ENCODE assay signal across 18 cellular contexts in the genomic region with DNA sequence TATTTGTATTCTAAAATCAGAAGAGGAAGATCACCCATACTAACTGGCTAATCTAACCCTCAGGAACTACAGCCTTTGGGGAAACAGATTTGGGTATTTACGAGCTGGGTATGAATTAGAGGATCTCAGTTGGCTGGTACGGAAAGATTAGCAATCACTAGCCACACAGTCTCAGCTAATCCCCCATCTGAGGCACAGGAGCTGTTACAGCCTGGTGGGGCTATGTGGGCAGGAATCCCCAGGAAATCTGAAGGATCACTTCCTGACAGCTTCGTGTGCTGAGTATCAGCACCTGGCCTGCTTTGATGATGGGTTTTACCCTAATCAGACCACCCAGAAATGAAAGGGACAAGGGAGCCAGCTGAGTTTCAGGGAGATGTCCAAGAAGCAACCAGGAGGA.
DNase-seq lines count a peak whose midpoint lies in the region; ATAC-seq lines count a peak whose summit lies in the region.
"Had no signal": no experiment of that assay in that cellular context is flagged by ENCODE, and none has a peak within 500 bp of the region (broad histone marks: within the 10 kb centered on the region; RNA-seq: fewer than 3 reads in every experiment).

No MANE protein-coding gene starts in this region.

- H4K8ac ChIP-seq in mesendoderm (ENCODE audit: low read depth, low read length), result no peak overlapping the region

- no peak overlapping the region for H3K9ac ChIP-seq in mesendoderm (ENCODE audit: low read length)
- H3K9ac ChIP-seq: SK-N-SH had no signal

- H2BK120ac ChIP-seq in mesendoderm (ENCODE audit: low read depth, low read length), result no peak overlapping the region

- no peak overlapping the region for H3K56ac ChIP-seq in mesendoderm (ENCODE audit: low read length)

- no peak overlapping the region for H2BK5ac ChIP-seq in mesendoderm (ENCODE audit: low read length)

- no peak overlapping the region for H3K4me2 ChIP-seq in mesendoderm (ENCODE audit: low read length)
- H3K4me2 ChIP-seq: SK-N-SH had no signal

- H3K23ac ChIP-seq in mesendoderm (ENCODE audit: low read length), result no peak overlapping the region

- H3K79me2 ChIP-seq in mesendoderm (ENCODE audit: control insufficient read depth, insufficient read depth, low read length), result no peaks in the 10 kb centered on the region

- H3K18ac ChIP-seq in mesendoderm (ENCODE audit: low read length), result no peak overlapping the region

- ATAC-seq in GM19035 (IDR thresholded peaks at IDR 0.05; ENCODE audit: unreplicated experiment) (no peak), HG03432 (IDR thresholded peaks at IDR 0.05; ENCODE audit: unreplicated experiment) (no peak)
- ATAC-seq: K562, Right ventricle myocardium inferior had no signal

- H3K36me3 ChIP-seq in mesendoderm (ENCODE audit: control insufficient read depth, insufficient read depth, low read length), result no peaks in the 10 kb centered on the region
- H3K36me3 ChIP-seq: BE2C, HAP-1, Peyer's patch had no signal

- H2AK5ac ChIP-seq in mesendoderm (ENCODE audit: low read length), result no peak overlapping the region

- no peak overlapping the region for H3K4ac ChIP-seq in mesendoderm (ENCODE audit: low read depth, low read length)

- no peaks in the 10 kb centered on the region for H3K27me3 ChIP-seq in mesendoderm (ENCODE audit: insufficient read depth, low read length, poor library complexity)
- H3K27me3 ChIP-seq: BE2C, Peyer's patch had no signal

- no peak overlapping the region for H4K5ac ChIP-seq in mesendoderm (ENCODE audit: low read length)

- H3K79me1 ChIP-seq in mesendoderm (ENCODE audit: low read length), result no peaks in the 10 kb centered on the region

- no peak overlapping the region for H3K27ac ChIP-seq in mesendoderm (ENCODE audit: low read depth, low read length)
- H3K27ac ChIP-seq: Peyer's patch had no signal

- DNase-seq in NCI-H82 treated with DMSO at 0.1 percent for 48 hours (lab: John Stamatoyannopoulos, UW; ENCODE audit: unreplicated experiment) (peak; percentile 48), dermis blood vessel endothelial cell (peak; percentile 0), mesendoderm (peak; percentile 58), SIG-M5 (lab: John Stamatoyannopoulos, UW) (no peak), NCI-H345 treated with DMSO at 0.1 percent for 48 hours (lab: John Stamatoyannopoulos, UW; ENCODE audit: unreplicated experiment) (no peak)
- DNase-seq: BE2C; Calu3; CD4-positive, alpha-beta T cell; NCI-H1417 treated with DMSO at 0.1 percent for 48 hours; NCI-H2029; NCI-H2171; Peyer's patch; SK-N-SH had no signal

- no peaks in the 10 kb centered on the region for H3K4me1 ChIP-seq in mesendoderm (ENCODE audit: control insufficient read depth, low read depth, low read length)
- H3K4me1 ChIP-seq: BE2C, HAP-1, Peyer's patch had no signal

- H2BK15ac ChIP-seq in mesendoderm (replicated peaks; ENCODE audit: low read depth), result no peak overlapping the region

- no peak overlapping the region for H3K4me3 ChIP-seq in mesendoderm (ENCODE audit: low read length)
- H3K4me3 ChIP-seq: HAP-1, K562, Peyer's patch had no signal

- no CpG with 5 or more reads among the region's 3 CpGs for WGBS in mesendoderm (ENCODE audit: extremely low coverage, insufficient coverage, low lambda C conversion rate)

Comparison
In these comparisons a context has a peak if more than half of its experiments do, and no peak if none do; other contexts are left out.
1. DNase-seq: peak in NCI-H82 treated with DMSO at 0.1 percent for 48 hours (single experiment), dermis blood vessel endothelial cell (single experiment) and mesendoderm (single experiment); none in SIG-M5 (single experiment) and NCI-H345 treated with DMSO at 0.1 percent for 48 hours (single experiment).